8 cellular contexts compared by ENCODE assay signal in the genomic region with DNA sequence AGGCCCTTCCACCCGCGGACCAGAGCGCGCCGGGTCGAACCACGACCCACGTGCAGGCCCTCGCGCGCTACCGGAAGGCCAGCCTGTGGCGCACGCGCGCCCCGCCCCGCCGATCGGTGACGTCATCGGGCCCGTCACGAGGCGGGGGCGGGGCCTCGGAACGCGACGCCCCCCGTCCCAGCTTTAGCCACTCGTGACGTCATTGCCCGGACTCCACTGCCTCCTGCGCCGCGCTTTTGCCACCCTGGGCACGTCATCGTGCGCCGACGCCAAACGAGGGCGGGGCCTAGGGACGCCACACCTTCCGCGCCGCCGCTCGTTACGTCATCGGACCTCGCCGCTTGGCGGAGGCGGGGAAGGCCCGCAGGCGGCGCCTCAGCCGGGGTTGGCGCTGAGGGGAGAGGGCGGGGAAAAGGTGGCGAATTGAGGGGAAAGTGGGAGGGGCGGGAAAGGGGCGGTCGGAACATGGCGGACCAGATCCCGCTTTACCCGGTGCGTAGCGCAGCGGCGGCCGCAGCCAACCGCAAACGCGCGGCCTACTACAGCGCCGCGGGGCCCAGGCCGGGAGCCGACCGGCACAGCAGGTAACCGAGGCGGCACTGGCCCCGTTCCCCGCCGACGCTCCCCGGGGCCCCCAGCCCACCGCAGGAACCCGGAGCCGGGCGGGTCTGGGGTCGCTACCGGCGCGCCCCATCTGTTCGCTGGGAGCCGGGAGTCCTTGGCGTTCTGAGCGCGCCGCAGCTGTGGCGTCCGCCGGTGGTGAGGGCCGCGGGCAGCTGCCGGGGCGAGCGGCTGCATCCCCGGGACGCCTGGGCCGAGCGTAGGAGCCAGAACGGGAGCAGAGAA. TPM values are rescaled to one million over a fixed set of nuclear protein-coding genes. Genes with fewer than 3 reads are reported as not detected.
DNase-seq lines count a peak whose midpoint lies in the region; ATAC-seq and TF ChIP-seq lines count a peak whose summit lies in the region.

A gene with protein sequence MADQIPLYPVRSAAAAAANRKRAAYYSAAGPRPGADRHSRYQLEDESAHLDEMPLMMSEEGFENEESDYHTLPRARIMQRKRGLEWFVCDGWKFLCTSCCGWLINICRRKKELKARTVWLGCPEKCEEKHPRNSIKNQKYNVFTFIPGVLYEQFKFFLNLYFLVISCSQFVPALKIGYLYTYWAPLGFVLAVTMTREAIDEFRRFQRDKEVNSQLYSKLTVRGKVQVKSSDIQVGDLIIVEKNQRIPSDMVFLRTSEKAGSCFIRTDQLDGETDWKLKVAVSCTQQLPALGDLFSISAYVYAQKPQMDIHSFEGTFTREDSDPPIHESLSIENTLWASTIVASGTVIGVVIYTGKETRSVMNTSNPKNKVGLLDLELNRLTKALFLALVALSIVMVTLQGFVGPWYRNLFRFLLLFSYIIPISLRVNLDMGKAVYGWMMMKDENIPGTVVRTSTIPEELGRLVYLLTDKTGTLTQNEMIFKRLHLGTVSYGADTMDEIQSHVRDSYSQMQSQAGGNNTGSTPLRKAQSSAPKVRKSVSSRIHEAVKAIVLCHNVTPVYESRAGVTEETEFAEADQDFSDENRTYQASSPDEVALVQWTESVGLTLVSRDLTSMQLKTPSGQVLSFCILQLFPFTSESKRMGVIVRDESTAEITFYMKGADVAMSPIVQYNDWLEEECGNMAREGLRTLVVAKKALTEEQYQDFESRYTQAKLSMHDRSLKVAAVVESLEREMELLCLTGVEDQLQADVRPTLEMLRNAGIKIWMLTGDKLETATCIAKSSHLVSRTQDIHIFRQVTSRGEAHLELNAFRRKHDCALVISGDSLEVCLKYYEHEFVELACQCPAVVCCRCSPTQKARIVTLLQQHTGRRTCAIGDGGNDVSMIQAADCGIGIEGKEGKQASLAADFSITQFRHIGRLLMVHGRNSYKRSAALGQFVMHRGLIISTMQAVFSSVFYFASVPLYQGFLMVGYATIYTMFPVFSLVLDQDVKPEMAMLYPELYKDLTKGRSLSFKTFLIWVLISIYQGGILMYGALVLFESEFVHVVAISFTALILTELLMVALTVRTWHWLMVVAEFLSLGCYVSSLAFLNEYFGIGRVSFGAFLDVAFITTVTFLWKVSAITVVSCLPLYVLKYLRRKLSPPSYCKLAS (plus strand): TSS at position 449 of the 846 bp plus-strand sequence. CDS start 17 bp downstream, at position 466.

- H3K4me1 ChIP-seq in right cardiac atrium (ENCODE audit: control insufficient read depth, insufficient read depth, low read length) (peaks cover 3% of the 10 kb centered on the region), vagina (peaks cover 26% of the 10 kb centered on the region)

- H3K27ac ChIP-seq in right cardiac atrium (ENCODE audit: low read length) (peak within 1 kb of the TSS; percentile 81), vagina (peak within 1 kb of the TSS; percentile 96)

- no peaks in the 10 kb centered on the region for H3K9me3 ChIP-seq in right cardiac atrium (ENCODE audit: control insufficient read depth, low read length)
- H3K9me3 ChIP-seq in vagina = no peaks in the 10 kb centered on the region

- H3K4me3 ChIP-seq in right cardiac atrium (ENCODE audit: low read length) = peak within 1 kb of the TSS; percentile 80
- H3K4me3 ChIP-seq in vagina = peak within 1 kb of the TSS; percentile 86 to 97

- no peak for TF ChIP-seq CTCF in vagina (IDR thresholded peaks at IDR 0.05)

- intact Hi-C loops in T-helper 2 cell treated with Interferon-gamma antibody and Interleukin-4, amounts not matched to agents 100 ng/mL and 5 ng/mL, for 36 hours (cut with micrococcal nuclease) = loop anchor here (2.0 to 10.0 kb wide), 4 partner anchors 328 to 2004 kb away; a partner anchor contains a TSS
- intact Hi-C loops in right cardiac atrium (cut with DNase I) = no loop called here
- intact Hi-C loops in vagina (cut with DNase I) = no loop called here

- ATAC-seq in HG02870 (IDR thresholded peaks at IDR 0.05; ENCODE audit: unreplicated experiment) (peak; percentile 77), right cardiac atrium (peak; percentile 97 to 98)

- peak; percentile 61 for TF ChIP-seq POLR2A in GM15510 (IDR thresholded peaks at IDR 0.05; ENCODE audit: borderline replicate concordance, extremely low read depth, insufficient read length)
- peak in 1 of 2 donors; percentile 73 for TF ChIP-seq POLR2A in vagina (IDR thresholded peaks at IDR 0.05)

- DNase-seq in NCI-H1694 treated with DMSO at 0.1 percent for 48 hours (lab: John Stamatoyannopoulos, UW) (peak; percentile 65), anterior cingulate cortex (lab: John Stamatoyannopoulos, UW) (peak; percentile 67 to 99 (median 97)), right cardiac atrium (peak; percentile 97 to 99 (median 98)), putamen (ENCODE audit: low spot score) (peak; percentile 98), vagina (ENCODE audit: extremely low spot score in 2 of 2) (peak in 1 of 2 donors; percentile 99)

- no peaks in the 10 kb centered on the region for H3K27me3 ChIP-seq in right cardiac atrium (ENCODE audit: control insufficient read depth, insufficient read depth)
- H3K27me3 ChIP-seq in vagina = no peaks in the 10 kb centered on the region

- H3K36me3 ChIP-seq in vagina = no peaks in the 10 kb centered on the region

- under 1% methylated on average over 118 of the region's 118 CpGs for WGBS in right cardiac atrium

RNA-seq across cellular contexts. Expression of the gene that starts here (rescaled TPM):
- 30.0 and 30.2 TPM in 2 replicates for total RNA-seq in T-helper 2 cell treated with Interferon-gamma antibody and Interleukin-4, amounts not matched to agents 100 ng/mL and 5 ng/mL, for 36 hours
- total RNA-seq in right cardiac atrium (10 to 100 TPM; 18.8 to 24.0 (median 22.6) TPM), vagina (50.3 TPM)
- 9.0 TPM for polyA plus RNA-seq in right cardiac atrium
